11 cellular contexts compared by ENCODE assay signal in the genomic region with DNA sequence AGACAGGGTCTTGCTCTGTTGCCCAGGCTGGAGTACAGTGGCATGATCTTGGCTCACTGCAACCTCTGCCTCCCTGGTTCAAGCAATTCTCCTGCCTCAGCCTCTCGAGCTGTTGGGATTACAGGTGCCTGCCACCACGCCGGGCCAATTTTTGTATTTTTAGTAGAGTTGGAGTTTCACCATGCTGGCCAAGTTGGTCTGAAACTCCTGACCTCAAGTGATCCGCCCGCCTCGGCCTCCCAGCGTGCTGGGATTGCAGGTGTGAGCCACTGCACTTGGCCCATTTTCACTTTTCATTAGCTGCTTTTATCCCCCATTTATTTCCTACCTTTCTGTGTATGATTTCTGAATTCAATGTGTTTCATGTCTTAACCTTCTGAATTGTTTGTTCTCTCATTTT. TPM values are rescaled to one million over a fixed set of nuclear protein-coding genes. Genes with fewer than 3 reads are reported as not detected.
"Had no signal": no experiment of that assay in that cellular context is flagged by ENCODE, and none has a peak within 500 bp of the region (broad histone marks: within the 10 kb centered on the region; RNA-seq: fewer than 3 reads in every experiment).

No MANE protein-coding gene starts in this region.

RNA-seq across cellular contexts. Expression of gene GOLGA6L26, which starts 28.1 kb away (rescaled TPM):
- total RNA-seq: activated B cell treated with CpG ODN at 0.5 μM for 24 hours, frontal cortex, left ventricle myocardium inferior, mammary epithelial cell, myocyte, pancreas, sciatic nerve, SK-MEL-5, smooth muscle cell, upper lobe of right lung had no signal
- polyA plus RNA-seq: esophagus, mammary epithelial cell, pancreas, smooth muscle cell had no signal

RNA-seq across cellular contexts. Expression of gene GOLGA8S, which starts 48.6 kb away (rescaled TPM):
- total RNA-seq: frontal cortex, mammary epithelial cell, myocyte, SK-MEL-5, smooth muscle cell had no signal
- polyA plus RNA-seq: mammary epithelial cell, smooth muscle cell had no signal
